ENCODE assay signal across 5 cellular contexts in genomic region chr12:27130859-27131258, GRCh38. TPM values are rescaled to one million over a fixed set of nuclear protein-coding genes. Genes with fewer than 3 reads are reported as not detected.
"Had no signal": no experiment of that assay in that cellular context is flagged by ENCODE, and none has a peak within 500 bp of the region (broad histone marks: within the 10 kb centered on the region; RNA-seq: fewer than 3 reads in every experiment).

No MANE protein-coding gene starts in this region.

RNA-seq across cellular contexts. Expression of gene C12orf71, which starts 48.5 kb away (rescaled TPM):
- total RNA-seq: GM23338, H1, H9, HT-29 had no signal
- polyA plus RNA-seq: GM23338, H1, IgD-negative memory B cell had no signal
